15 cellular contexts compared by ENCODE assay signal in genomic region chr6:55875420-55875819, GRCh38. TPM values are rescaled to one million over a fixed set of nuclear protein-coding genes. Genes with fewer than 3 reads are reported as not detected.
DNase-seq lines count a peak whose midpoint lies in the region; ATAC-seq and TF ChIP-seq lines count a peak whose summit lies in the region.
"Had no signal": no experiment of that assay in that cellular context is flagged by ENCODE, and none has a peak within 500 bp of the region (broad histone marks: within the 10 kb centered on the region; RNA-seq: fewer than 3 reads in every experiment).

Gene BMP5 (minus strand): TSS chr6:55875590. CDS start chr6:55874865, 725 bp downstream.

- H3K4me1 ChIP-seq in endodermal cell (ENCODE audit: control insufficient read depth, insufficient read depth, low read length) (peaks cover 2% of the 10 kb centered on the region), muscle layer of duodenum (ENCODE audit: control insufficient read depth in 1 of 2, insufficient read depth in 2 of 2, low read length in 2 of 2) (no peaks in the 10 kb centered on the region), tibial artery (no peaks in the 10 kb centered on the region)
- H3K4me1 ChIP-seq: BLaER1 treated with 17β-estradiol and CSF1 and Interleukin-3, amounts not matched to agents 10 nM and 100 nM had no signal

- H3K27me3 ChIP-seq in endodermal cell (ENCODE audit: control insufficient read depth, insufficient read depth, low read length, poor library complexity, severe bottlenecking) (peaks cover 5% of the 10 kb centered on the region), muscle layer of duodenum (ENCODE audit: low read depth, low read length) (no peaks in the 10 kb centered on the region), tibial artery (no peaks in the 10 kb centered on the region)
- H3K27me3 ChIP-seq: BLaER1 treated with 17β-estradiol and CSF1 and Interleukin-3, amounts not matched to agents 10 nM and 100 nM had no signal

- TF ChIP-seq CTCF in endodermal cell (conservative IDR thresholded peaks at IDR 0.05), result no peak
- TF ChIP-seq CTCF in tibial artery (IDR thresholded peaks at IDR 0.05), result no peak

- DNase-seq in DMS79 treated with DMSO at 0.1 percent for 48 hours (lab: John Stamatoyannopoulos, UW) (peak; percentile 19), NCI-H2227 treated with DMSO at 0.1 percent for 48 hours (lab: John Stamatoyannopoulos, UW) (peak; percentile 40), endodermal cell (no peak), tibial artery (no peak), immature natural killer cell (no peak)
- DNase-seq in central memory CD4-positive, alpha-beta T cell, result no peak
- DNase-seq: activated CD4-positive, alpha-beta T cell treated with anti-CD3 and anti-CD28 coated beads, Interleukin-2, amount 50 U/mL, for 48 hours; cortex of kidney; GF-D8 had no signal

- H3K9me3 ChIP-seq in endodermal cell (ENCODE audit: control insufficient read depth, low read length) (no peaks in the 10 kb centered on the region), muscle layer of duodenum (ENCODE audit: control insufficient read depth in 1 of 2, low read length in 2 of 2) (no peaks in the 10 kb centered on the region), tibial artery (no peaks in the 10 kb centered on the region)
- H3K9me3 ChIP-seq: BLaER1 treated with 17β-estradiol and CSF1 and Interleukin-3, amounts not matched to agents 10 nM and 100 nM had no signal

- H3K36me3 ChIP-seq in endodermal cell (ENCODE audit: control insufficient read depth, insufficient read depth, low read length) (no peaks in the 10 kb centered on the region), muscle layer of duodenum (ENCODE audit: control insufficient read depth in 1 of 2, insufficient read depth in 2 of 2, low read length in 2 of 2) (no peaks in the 10 kb centered on the region), tibial artery (no peaks in the 10 kb centered on the region)
- H3K36me3 ChIP-seq: BLaER1 treated with 17β-estradiol and CSF1 and Interleukin-3, amounts not matched to agents 10 nM and 100 nM had no signal

- ATAC-seq in GM18907 (IDR thresholded peaks at IDR 0.05; ENCODE audit: unreplicated experiment), result no peak
- ATAC-seq: activated naive CD4-positive, alpha-beta T cell treated with anti-CD3 and anti-CD28 coated beads, Interleukin-2, amount 50 U/mL, for 72 hours had no signal

- H3K9ac ChIP-seq in endodermal cell (ENCODE audit: extremely low read depth, low read length, poor library complexity, severe bottlenecking), result no peak within 1 kb of the TSS
- H3K9ac ChIP-seq: BLaER1 treated with 17β-estradiol and CSF1 and Interleukin-3, amounts not matched to agents 10 nM and 100 nM had no signal

- peaks cover 21% of the 10 kb centered on the region for H3K27me3 Mint-ChIP-seq in endodermal cell (ENCODE audit: insufficient read depth)
- no peaks in the 10 kb centered on the region for H3K27me3 Mint-ChIP-seq in immature natural killer cell (ENCODE audit: low read depth in 3 of 3)

- no peaks in the 10 kb centered on the region for H3K36me3 Mint-ChIP-seq in endodermal cell (ENCODE audit: low read depth)
- H3K36me3 Mint-ChIP-seq in immature natural killer cell, result no peaks in the 10 kb centered on the region
- H3K36me3 Mint-ChIP-seq: activated naive CD4-positive, alpha-beta T cell treated with anti-CD3 and anti-CD28 coated beads, Interleukin-2, amount 50 U/mL, for 72 hours had no signal

- no peak within 1 kb of the TSS for H3K27ac Mint-ChIP-seq in endodermal cell
- H3K27ac Mint-ChIP-seq in immature natural killer cell, result no peak within 1 kb of the TSS
- H3K27ac Mint-ChIP-seq: activated naive CD4-positive, alpha-beta T cell treated with anti-CD3 and anti-CD28 coated beads, Interleukin-2, amount 50 U/mL, for 72 hours had no signal

- WGBS in endodermal cell (ENCODE audit: insufficient coverage in 1 of 2, insufficient read length in 1 of 2), 2 experiments, result 17% methylated on average over 1 of the region's 1 CpG; no CpG with 5 or more reads in 1 of the 2 experiments

- intact Hi-C loops in tibial artery (cut with DNase I; ENCODE audit: low total_unique reads), result no loop called here

- H3K4me3 ChIP-seq in endodermal cell (ENCODE audit: low read length) (peak within 1 kb of the TSS; percentile 74), muscle layer of duodenum (ENCODE audit: low read depth in 1 of 2, low read length in 2 of 2) (peak within 1 kb of the TSS in 1 of 2 donors; percentile 28), tibial artery (no peak within 1 kb of the TSS)
- H3K4me3 ChIP-seq: BLaER1 treated with 17β-estradiol and CSF1 and Interleukin-3, amounts not matched to agents 10 nM and 100 nM had no signal

- H3K4me1 Mint-ChIP-seq in endodermal cell (peaks cover 30% of the 10 kb centered on the region), immature natural killer cell (no peaks in the 10 kb centered on the region)

- no peaks in the 10 kb centered on the region for H3K9me3 Mint-ChIP-seq in endodermal cell
- H3K9me3 Mint-ChIP-seq in immature natural killer cell, result peaks cover 0 to 28% (median 2%) of the 10 kb centered on the region in 6 donors

- H3K4me3 Mint-ChIP-seq in endodermal cell (peak within 1 kb of the TSS; percentile 21), immature natural killer cell (no peak within 1 kb of the TSS)

- H3K27ac ChIP-seq in endodermal cell (ENCODE audit: low read depth, low read length) (no peak within 1 kb of the TSS), muscle layer of duodenum (ENCODE audit: low read length) (peak within 1 kb of the TSS; percentile 24), tibial artery (no peak within 1 kb of the TSS)
- H3K27ac ChIP-seq: BLaER1 treated with 17β-estradiol and CSF1 and Interleukin-3, amounts not matched to agents 10 nM and 100 nM had no signal

RNA-seq across cellular contexts. Expression of gene BMP5, which starts in this region (rescaled TPM):
- total RNA-seq in endodermal cell, result under 1 TPM; 0.73 to 0.84 TPM
- 21.6 TPM for polyA plus RNA-seq in endodermal cell (2013, experiment 1 of 2)
- polyA plus RNA-seq in endodermal cell (2013, experiment 2 of 2), result 21.9 TPM
- polyA plus RNA-seq in immature natural killer cell, result not detected
- total RNA-seq: activated naive CD4-positive, alpha-beta T cell treated with anti-CD3 and anti-CD28 coated beads, Interleukin-2, amount 50 U/mL, for 72 hours; glomerular endothelial cell; T-helper 2 cell treated with Interferon-gamma antibody and Interleukin-4, amounts not matched to agents 100 ng/mL and 5 ng/mL, for 36 hours had no signal

Comparison
In these comparisons a context has a peak if more than half of its experiments do, and no peak if none do; other contexts are left out.
1. DNase-seq: peak in DMS79 treated with DMSO at 0.1 percent for 48 hours (single experiment) and NCI-H2227 treated with DMSO at 0.1 percent for 48 hours (single experiment); none in endodermal cell (single experiment), tibial artery (0 of 2), central memory CD4-positive, alpha-beta T cell (single experiment) and immature natural killer cell (0 of 3).